In the genomic region with DNA sequence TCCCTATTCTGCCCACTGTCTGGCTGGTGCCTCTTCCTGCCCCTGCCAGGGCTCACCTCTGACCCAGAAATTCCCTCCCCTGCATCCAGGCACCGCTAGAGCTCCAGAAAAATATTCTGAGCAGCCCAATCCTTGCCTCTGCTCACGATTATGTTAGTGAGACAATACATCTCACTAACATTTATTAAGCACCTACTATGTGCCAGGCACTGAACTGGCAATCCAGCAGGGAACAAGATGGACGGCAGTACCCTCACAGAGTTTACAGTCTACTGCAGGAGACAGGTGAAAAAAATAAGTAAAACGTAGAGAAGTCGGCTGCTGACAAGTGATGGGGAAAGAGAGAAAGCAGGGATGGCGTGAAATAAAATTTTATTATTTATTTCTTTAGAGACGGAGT, we compare ENCODE assay signal across 26 cellular contexts. TPM values are rescaled to one million over a fixed set of nuclear protein-coding genes. Genes with fewer than 3 reads are reported as not detected.
"Had no signal": no experiment of that assay in that cellular context is flagged by ENCODE, and none has a peak within 500 bp of the region (broad histone marks: within the 10 kb centered on the region; RNA-seq: fewer than 3 reads in every experiment).

No MANE protein-coding gene starts in this region.

- ATAC-seq: stimulated activated effector memory CD8-positive, alpha-beta T cell treated with anti-CD3 and anti-CD28 coated beads, Interleukin-12 subunit alpha, Interleukin-12 subunit beta, amount 100 ng/mL, for 72 hours; stimulated activated memory B cell treated with anti-CD40 and anti-IgM and Interleukin-4, amounts not matched to agents 10 μg/mL and 1 μg/mL and 100 μg/mL, for 72 hours; stimulated activated naive B cell treated with anti-CD40 and anti-IgM and Interleukin-4, amounts not matched to agents 10 μg/mL and 1 μg/mL and 100 μg/mL, for 72 hours; stimulated activated naive CD8-positive, alpha-beta T cell treated with anti-CD3 and anti-CD28 coated beads, Interleukin-15, amount 100 ng/mL, for 72 hours; stimulated activated naive CD8-positive, alpha-beta T cell treated with anti-CD3 and anti-CD28 coated beads, Interleukin-15, Interleukin-2, amounts not matched to agents 100 U/mL and 50 U/mL, for 24 hours; upper lobe of right lung had no signal

- H3K36me3 ChIP-seq: stomach, thoracic aorta, thyroid gland, tibial artery, transverse colon, upper lobe of right lung, uterus, vagina had no signal

- H3K4me3 ChIP-seq: stomach, suprapubic skin, testis, thoracic aorta, thyroid gland, tibial artery, tibial nerve, transverse colon, upper lobe of right lung, uterus, vagina had no signal

- H3K4me1 ChIP-seq: testis, thyroid gland, tibial artery, tibial nerve, transverse colon, upper lobe of right lung, uterus had no signal

- H3K27ac ChIP-seq: stomach, suprapubic skin, testis, thoracic aorta, thyroid gland, tibial artery, tibial nerve, transverse colon, upper lobe of right lung, uterus, vagina had no signal

- H3K27me3 ChIP-seq: testis, uterus, vagina had no signal

- DNase-seq: stimulated activated CD4-positive, alpha-beta T cell treated with anti-CD3 and anti-CD28 coated beads, Interleukin-2, amount 100 ng/mL, for 48 hours; stimulated activated CD4-positive, alpha-beta T cell treated with anti-CD3 and anti-CD28 coated beads, Interleukin-4, amount 100 ng/mL, for 1 hour; stimulated activated CD4-positive, alpha-beta T cell treated with anti-CD3 and anti-CD28 coated beads, Interleukin-4, amount 100 ng/mL, for 24 hours; stimulated activated CD4-positive, alpha-beta T cell treated with anti-CD3 and anti-CD28 coated beads, Interleukin-4, amount 100 ng/mL, for 4 hours; stimulated activated CD8-positive, alpha-beta memory T cell treated with anti-CD3 and anti-CD28 coated beads, Interleukin-4, amount 100 ng/mL, for 48 hours; stimulated activated naive B cell treated with anti-CD40 and anti-IgM and Interleukin-4, amounts not matched to agents 10 μg/mL and 1 μg/mL and 100 μg/mL, for 72 hours; stimulated activated naive CD4-positive, alpha-beta T cell; stimulated activated naive CD4-positive, alpha-beta T cell treated with Interleukin-2 at 50 U/mL for 16 hours; stimulated activated naive CD8-positive, alpha-beta T cell treated with anti-CD3 and anti-CD28 coated beads, Interleukin-15, amount 100 ng/mL, for 72 hours; stimulated activated naive CD8-positive, alpha-beta T cell treated with anti-CD3 and anti-CD28 coated beads, Interleukin-15, Interleukin-2, amounts not matched to agents 100 U/mL and 50 U/mL, for 24 hours; stomach; substantia nigra; testis; thyroid gland; tibial artery; transverse colon; trophoblast cell; upper lobe of right lung; uterus had no signal

- H3K9me3 ChIP-seq: testis, thyroid gland, vagina had no signal

- FAIRE-seq: urothelium cell line had no signal

RNA-seq across cellular contexts. Expression of gene TINCR, which starts 5.5 kb away (rescaled TPM):
- total RNA-seq: thyroid gland had no signal
